In genomic region chr4:128649161-128649560, GRCh38 we compare ENCODE assay signal across 23 cellular contexts.
"Had no signal": no experiment of that assay in that cellular context is flagged by ENCODE, and none has a peak within 500 bp of the region (broad histone marks: within the 10 kb centered on the region; RNA-seq: fewer than 3 reads in every experiment).

No MANE protein-coding gene starts in this region.

- H3K9me3 Mint-ChIP-seq: activated CD8-positive, alpha-beta T cell treated with anti-CD3 and anti-CD28 coated beads for 36 hours; natural killer cell had no signal

- H3K27ac Mint-ChIP-seq: activated B cell treated with CpG ODN at 0.5 μM for 24 hours; activated CD8-positive, alpha-beta T cell treated with anti-CD3 and anti-CD28 coated beads for 36 hours; activated naive CD4-positive, alpha-beta T cell treated with anti-CD3 and anti-CD28 coated beads, Interleukin-2, amount 50 U/mL, for 72 hours; natural killer cell; T-helper 17 cell had no signal

- H3K4me3 Mint-ChIP-seq: activated B cell treated with CpG ODN at 0.5 μM for 24 hours; activated CD8-positive, alpha-beta T cell treated with anti-CD3 and anti-CD28 coated beads for 36 hours; natural killer cell; T-helper 17 cell had no signal

- H3K27me3 ChIP-seq: body of pancreas, colonic mucosa, esophagus muscularis mucosa, neutrophil, suprapubic skin had no signal

- H3K9me3 ChIP-seq: body of pancreas, colonic mucosa, esophagus muscularis mucosa, left ventricle myocardium inferior, neutrophil, suprapubic skin had no signal

- H3K27me3 Mint-ChIP-seq: activated B cell treated with CpG ODN at 0.5 μM for 24 hours, T-helper 17 cell had no signal

- DNase-seq: activated B cell treated with CpG ODN at 0.5 μM for 24 hours; activated CD4-positive, alpha-beta T cell treated with anti-CD3 and anti-CD28 coated beads for 48 hours; activated CD8-positive, alpha-beta T cell treated with anti-CD3 and anti-CD28 coated beads for 36 hours; activated effector memory CD4-positive, alpha-beta T cell treated with anti-CD3 and anti-CD28 coated beads, Interleukin-2, amount 50 U/mL, for 16 hours; activated T-cell treated with anti-CD3 and anti-CD28 coated beads, Interleukin-2, amount 50 U/mL, for 48 hours; central memory CD4-positive, alpha-beta T cell; hypothalamus; kidney; left ventricle myocardium inferior; natural killer cell; posterior cingulate gyrus; right cardiac atrium; stimulated activated CD4-positive, alpha-beta T cell treated with anti-CD3 and anti-CD28 coated beads, Interleukin-4, amount 100 ng/mL, for 4 hours; stimulated activated CD8-positive, alpha-beta memory T cell treated with anti-CD3 and anti-CD28 coated beads, Interleukin-4, amount 100 ng/mL, for 48 hours; stimulated activated naive CD8-positive, alpha-beta T cell treated with anti-CD3 and anti-CD28 coated beads, Interleukin-15, Interleukin-2, amounts not matched to agents 100 U/mL and 50 U/mL, for 24 hours; T-helper 17 cell had no signal

- H3K4me3 ChIP-seq: body of pancreas, colonic mucosa, esophagus muscularis mucosa, left ventricle myocardium inferior, suprapubic skin had no signal

- H3K27ac ChIP-seq: body of pancreas, colonic mucosa, esophagus muscularis mucosa, left ventricle myocardium inferior, neutrophil, suprapubic skin had no signal

- H3K4me1 Mint-ChIP-seq: activated B cell treated with CpG ODN at 0.5 μM for 24 hours, natural killer cell, T-helper 17 cell had no signal

- H3K36me3 Mint-ChIP-seq: activated naive CD4-positive, alpha-beta T cell treated with anti-CD3 and anti-CD28 coated beads, Interleukin-2, amount 50 U/mL, for 72 hours; natural killer cell had no signal

- FAIRE-seq: kidney, small intestine had no signal

- H3K36me3 ChIP-seq: colonic mucosa, esophagus muscularis mucosa, left ventricle myocardium inferior, neutrophil, suprapubic skin had no signal

- H3K4me1 ChIP-seq: suprapubic skin had no signal
